ENCODE assay signal across 9 cellular contexts in the genomic region with DNA sequence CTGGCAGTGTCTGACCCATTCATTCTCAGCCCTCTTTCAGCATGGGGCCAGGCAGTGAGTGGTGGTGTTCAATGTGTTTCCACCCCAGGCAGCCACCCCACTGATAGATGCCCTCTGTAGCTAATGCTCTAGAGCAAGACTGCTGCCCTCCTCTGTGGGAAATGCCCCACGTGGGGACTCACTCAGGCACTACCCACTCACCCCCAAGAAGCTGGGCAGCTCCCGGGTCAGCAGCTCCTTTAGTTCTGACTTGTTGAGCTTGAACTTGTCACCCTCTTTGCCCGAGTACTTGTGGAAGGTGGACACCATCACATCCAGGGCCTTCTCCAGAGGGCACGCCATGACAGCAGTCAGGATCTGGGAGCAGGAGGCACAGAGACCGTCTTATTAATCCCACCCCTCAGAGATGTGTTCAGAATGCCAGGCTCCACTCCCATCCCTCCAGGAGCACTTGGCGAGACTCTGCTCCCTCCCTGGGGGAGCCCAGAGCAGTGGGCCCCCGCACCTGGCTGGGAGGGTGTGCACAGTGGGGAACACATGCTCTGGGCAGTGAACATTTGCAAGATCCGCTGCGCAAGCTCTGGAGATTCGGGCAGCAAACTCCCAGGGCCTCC. TPM values are rescaled to one million over a fixed set of nuclear protein-coding genes. Genes with fewer than 3 reads are reported as not detected.
DNase-seq lines count a peak whose midpoint lies in the region; ATAC-seq and TF ChIP-seq lines count a peak whose summit lies in the region.
"Had no signal": no experiment of that assay in that cellular context is flagged by ENCODE, and none has a peak within 500 bp of the region (broad histone marks: within the 10 kb centered on the region; RNA-seq: fewer than 3 reads in every experiment).

No MANE protein-coding gene starts in this region.

- no peaks in the 10 kb centered on the region for H3K9me3 ChIP-seq in colonic mucosa

- peak overlapping the region; percentile 49; the same call in 1 of the 2 replicates for H3K27ac ChIP-seq in ACC112 (ENCODE audit: low read depth, low read length)
- peak overlapping the region; percentile 91 for H3K27ac ChIP-seq in colonic mucosa
- no peak overlapping the region for H3K27ac ChIP-seq in substantia nigra (ENCODE audit: low read depth, low read length, poor library complexity, severe bottlenecking)

- TF ChIP-seq CTCF in colonic mucosa (IDR thresholded peaks at IDR 0.05), result no peak
- TF ChIP-seq CTCF in nephron progenitor cell (IDR thresholded peaks at IDR 0.05), result no peak

- no peaks in the 10 kb centered on the region for H3K9me3 Mint-ChIP-seq in IgD-negative memory B cell
- no peaks in the 10 kb centered on the region for H3K9me3 Mint-ChIP-seq in nephron progenitor cell

- H2AFZ ChIP-seq in ACC112 (ENCODE audit: low read length, unreplicated experiment), result peak overlapping the region; percentile 67

- H3K36me3 ChIP-seq in ACC112 (ENCODE audit: insufficient read depth, low read length), result no peaks in the 10 kb centered on the region
- H3K36me3 ChIP-seq in colonic mucosa, result no peaks in the 10 kb centered on the region

- peak overlapping the region; percentile 77 to 96 (median 95) for H3K27ac Mint-ChIP-seq in IgD-negative memory B cell
- peak overlapping the region; percentile 86 for H3K27ac Mint-ChIP-seq in nephron progenitor cell

- intact Hi-C loops in colonic mucosa (cut with DNase I), result no loop called here

- peak overlapping the region; percentile 92 to 99 (median 95) for H3K4me3 Mint-ChIP-seq in IgD-negative memory B cell
- peak overlapping the region; percentile 60 for H3K4me3 Mint-ChIP-seq in nephron progenitor cell

- ATAC-seq in GM21360 (IDR thresholded peaks at IDR 0.05; ENCODE audit: unreplicated experiment), result no peak

- no peaks in the 10 kb centered on the region for H3K27me3 Mint-ChIP-seq in IgD-negative memory B cell
- peaks cover 8% of the 10 kb centered on the region for H3K27me3 Mint-ChIP-seq in nephron progenitor cell (ENCODE audit: low read depth, poor library complexity)

- DNase-seq in colonic mucosa (no peak), nephron progenitor cell (no peak), substantia nigra (lab: John Stamatoyannopoulos, UW) (no peak), COLO829 (ENCODE audit: low spot score) (no peak), NCI-H446 (lab: John Stamatoyannopoulos, UW) (no peak)

- H3K4me1 ChIP-seq in ACC112 (ENCODE audit: control insufficient read depth, insufficient read depth, low read length, unreplicated experiment) (peaks cover 55% of the 10 kb centered on the region), colonic mucosa (peaks cover 32% of the 10 kb centered on the region)

- no peaks in the 10 kb centered on the region for H3K27me3 ChIP-seq in ACC112 (ENCODE audit: insufficient read depth, low read length)
- no peaks in the 10 kb centered on the region for H3K27me3 ChIP-seq in colonic mucosa

- peak overlapping the region; percentile 68 to 77 for H3K9ac ChIP-seq in colonic mucosa (ENCODE audit: low read depth in 2 of 2, low read length in 2 of 2)

- no peaks in the 10 kb centered on the region for H3K79me2 ChIP-seq in ACC112 (ENCODE audit: control insufficient read depth, insufficient read depth, low read length, unreplicated experiment)

- peaks cover 33 to 49% (median 45%) of the 10 kb centered on the region in 3 donors for H3K4me1 Mint-ChIP-seq in IgD-negative memory B cell
- peaks cover 100% of the 10 kb centered on the region for H3K4me1 Mint-ChIP-seq in nephron progenitor cell

- H3K4me3 ChIP-seq in ACC112 (ENCODE audit: low read depth, low read length), result peak overlapping the region; percentile 64
- peak overlapping the region; percentile 32 for H3K4me3 ChIP-seq in colonic mucosa

- peaks cover 12% of the 10 kb centered on the region for H3K36me3 Mint-ChIP-seq in IgD-negative memory B cell
- H3K36me3 Mint-ChIP-seq in nephron progenitor cell (ENCODE audit: low read depth), result no peaks in the 10 kb centered on the region

RNA-seq across cellular contexts. Expression of a gene that starts 1.0 kb away (rescaled TPM):
- polyA plus RNA-seq in IgD-negative memory B cell, result 524 TPM
- total RNA-seq in colonic mucosa, result 10 to 100 TPM; 41.8 to 83.8 TPM

RNA-seq across cellular contexts. Expression of a gene that starts 3.8 kb away (rescaled TPM):
- 1.4 TPM for polyA plus RNA-seq in IgD-negative memory B cell
- total RNA-seq in colonic mucosa, result not detected
- total RNA-seq: liver had no signal
- polyA plus RNA-seq: liver had no signal

RNA-seq across cellular contexts. Expression of a gene that starts 4.5 kb away (rescaled TPM):
- not detected for polyA plus RNA-seq in IgD-negative memory B cell
- total RNA-seq in colonic mucosa, result under 1 TPM in 1 of 2 donors, not detected in 1; 0.61 TPM
- total RNA-seq: liver had no signal
- polyA plus RNA-seq: liver had no signal

RNA-seq across cellular contexts. Expression of a gene that starts 8.8 kb away (rescaled TPM):
- polyA plus RNA-seq in IgD-negative memory B cell, result 397 TPM
- 1,000 to 10,000 TPM; 2,444 to 2,474 TPM for total RNA-seq in colonic mucosa

RNA-seq across cellular contexts. Expression of a gene that starts 21.1 kb away (rescaled TPM):
- polyA plus RNA-seq in IgD-negative memory B cell, result not detected
- 1 to 10 TPM; 1.0 to 2.4 TPM for total RNA-seq in colonic mucosa
- total RNA-seq: liver had no signal
